Comparison of ENCODE assay signal across 1 cellular context in the genomic region with DNA sequence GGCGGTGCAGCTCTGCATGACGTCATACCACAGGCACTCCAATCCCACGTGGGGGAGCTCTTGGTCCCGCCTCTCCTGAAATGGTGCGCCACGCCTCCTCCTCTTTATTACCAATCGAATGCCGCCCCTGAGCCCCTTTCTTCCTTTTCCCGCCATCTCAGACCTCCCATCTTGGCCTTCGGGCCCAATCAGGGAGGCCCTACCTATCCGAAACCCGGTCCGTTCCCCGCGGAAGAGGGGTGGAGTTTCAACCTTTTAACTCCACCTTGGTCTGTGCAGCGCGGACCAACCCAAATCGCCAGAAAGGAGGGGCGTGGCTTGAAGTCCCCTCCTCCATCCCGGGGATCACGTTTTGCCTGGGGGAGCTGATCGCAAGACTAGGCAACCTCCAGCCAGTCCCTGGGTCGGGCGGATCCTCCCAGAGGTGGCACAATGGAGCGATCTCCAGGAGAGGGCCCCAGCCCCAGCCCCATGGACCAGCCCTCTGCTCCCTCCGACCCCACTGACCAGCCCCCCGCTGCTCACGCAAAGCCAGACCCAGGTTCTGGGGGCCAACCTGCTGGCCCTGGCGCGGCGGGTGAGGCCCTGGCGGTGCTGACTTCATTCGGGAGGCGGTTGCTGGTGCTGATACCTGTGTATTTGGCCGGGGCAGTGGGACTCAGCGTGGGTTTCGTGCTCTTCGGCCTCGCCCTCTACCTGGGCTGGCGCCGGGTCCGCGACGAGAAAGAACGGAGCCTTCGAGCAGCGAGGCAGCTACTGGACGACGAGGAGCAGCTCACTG.
TF ChIP-seq lines count a peak whose summit lies in the region.

A gene with protein sequence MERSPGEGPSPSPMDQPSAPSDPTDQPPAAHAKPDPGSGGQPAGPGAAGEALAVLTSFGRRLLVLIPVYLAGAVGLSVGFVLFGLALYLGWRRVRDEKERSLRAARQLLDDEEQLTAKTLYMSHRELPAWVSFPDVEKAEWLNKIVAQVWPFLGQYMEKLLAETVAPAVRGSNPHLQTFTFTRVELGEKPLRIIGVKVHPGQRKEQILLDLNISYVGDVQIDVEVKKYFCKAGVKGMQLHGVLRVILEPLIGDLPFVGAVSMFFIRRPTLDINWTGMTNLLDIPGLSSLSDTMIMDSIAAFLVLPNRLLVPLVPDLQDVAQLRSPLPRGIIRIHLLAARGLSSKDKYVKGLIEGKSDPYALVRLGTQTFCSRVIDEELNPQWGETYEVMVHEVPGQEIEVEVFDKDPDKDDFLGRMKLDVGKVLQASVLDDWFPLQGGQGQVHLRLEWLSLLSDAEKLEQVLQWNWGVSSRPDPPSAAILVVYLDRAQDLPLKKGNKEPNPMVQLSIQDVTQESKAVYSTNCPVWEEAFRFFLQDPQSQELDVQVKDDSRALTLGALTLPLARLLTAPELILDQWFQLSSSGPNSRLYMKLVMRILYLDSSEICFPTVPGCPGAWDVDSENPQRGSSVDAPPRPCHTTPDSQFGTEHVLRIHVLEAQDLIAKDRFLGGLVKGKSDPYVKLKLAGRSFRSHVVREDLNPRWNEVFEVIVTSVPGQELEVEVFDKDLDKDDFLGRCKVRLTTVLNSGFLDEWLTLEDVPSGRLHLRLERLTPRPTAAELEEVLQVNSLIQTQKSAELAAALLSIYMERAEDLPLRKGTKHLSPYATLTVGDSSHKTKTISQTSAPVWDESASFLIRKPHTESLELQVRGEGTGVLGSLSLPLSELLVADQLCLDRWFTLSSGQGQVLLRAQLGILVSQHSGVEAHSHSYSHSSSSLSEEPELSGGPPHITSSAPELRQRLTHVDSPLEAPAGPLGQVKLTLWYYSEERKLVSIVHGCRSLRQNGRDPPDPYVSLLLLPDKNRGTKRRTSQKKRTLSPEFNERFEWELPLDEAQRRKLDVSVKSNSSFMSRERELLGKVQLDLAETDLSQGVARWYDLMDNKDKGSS (plus strand): TSS at position 380 of the 781 bp plus-strand sequence. CDS start 53 bp downstream, at position 433.

TF ChIP-seq in H1, 55 proteins besides CTCF, POLR2A, EP300 and RAD21 (continued from another document and continues in another):
- TF ChIP-seq SIN3A (conservative IDR thresholded peaks at IDR 0.05 in 1 of 2, IDR thresholded peaks at IDR 0.05 in 1 of 2; ENCODE audit: low read depth in 1 of 2, low read length in 2 of 2) (peak in 1 of 2 experiments; percentile 88; a peak in 1 of 4 replicates), HDAC6 (IDR thresholded peaks at IDR 0.05; ENCODE audit: low read depth, low read length) (no peak), RXRA (IDR thresholded peaks at IDR 0.05; ENCODE audit: insufficient read depth, low read depth, low read length) (no peak), TAF7 (optimal IDR thresholded peaks at IDR 0.05; ENCODE audit: borderline replicate concordance, low read depth, low read length) (peak; percentile 83), RBBP5 (IDR thresholded peaks at IDR 0.05; ENCODE audit: borderline replicate concordance, low read depth, low read length) (peak; percentile 38; the same call in 1 of the 2 replicates), SP4 (IDR thresholded peaks at IDR 0.05; ENCODE audit: low read length) (peak; percentile 58), NANOG (IDR thresholded peaks at IDR 0.05; ENCODE audit: insufficient read depth, low read depth, low read length, poor library complexity, severe bottlenecking) (no peak), JUND (IDR thresholded peaks at IDR 0.05; ENCODE audit: low read length) (peak; percentile 100), BCL11A (IDR thresholded peaks at IDR 0.05; ENCODE audit: low read depth in 2 of 2, low read length in 2 of 2) (no peak), TEAD4 (IDR thresholded peaks at IDR 0.05; ENCODE audit: low read depth, low read length) (no peak), HDAC2 (IDR thresholded peaks at IDR 0.05; ENCODE audit: borderline replicate concordance in 1 of 2, low read depth in 2 of 2, low read length in 2 of 2) (no peak), YY1 (IDR thresholded peaks at IDR 0.05; ENCODE audit: low read depth, low read length) (peak; percentile 68; the same call in 1 of the 2 replicates), KDM5A (IDR thresholded peaks at IDR 0.05; ENCODE audit: low read length) (no peak), ZNF274 (IDR thresholded peaks at IDR 0.05; ENCODE audit: borderline replicate concordance, extremely low read depth, low read length) (no peak), CHD2 (IDR thresholded peaks at IDR 0.05; ENCODE audit: low read length) (no peak), ASH2L (IDR thresholded peaks at IDR 0.05; ENCODE audit: low read length) (no peak), MAFK (IDR thresholded peaks at IDR 0.05; ENCODE audit: low read depth, low read length) (no peak), RFX5 (IDR thresholded peaks at IDR 0.05; ENCODE audit: borderline replicate concordance, low read depth, low read length) (no peak), SAP30 (IDR thresholded peaks at IDR 0.05; ENCODE audit: insufficient read depth, insufficient replicate concordance, low read length) (no peak), PHF8 (conservative IDR thresholded peaks at IDR 0.05; ENCODE audit: low read depth, low read length) (peak; percentile 76), POLR2AphosphoS5 (IDR thresholded peaks at IDR 0.05; ENCODE audit: low read depth, low read length) (peak; percentile 92), SIX5 (IDR thresholded peaks at IDR 0.05; ENCODE audit: low read depth, low read length) (no peak), KDM1A (IDR thresholded peaks at IDR 0.05; ENCODE audit: borderline replicate concordance, low read length) (no peak), BRCA1 (IDR thresholded peaks at IDR 0.05; ENCODE audit: low read depth, low read length) (no peak), FOSL1 (IDR thresholded peaks at IDR 0.05; ENCODE audit: insufficient read depth, low read depth, low read length) (no peak), EZH2 (IDR thresholded peaks at IDR 0.05; ENCODE audit: low read depth, low read length, severe bottlenecking) (no peak), POU5F1 (IDR thresholded peaks at IDR 0.05; ENCODE audit: low read depth, low read length) (no peak), BACH1 (IDR thresholded peaks at IDR 0.05; ENCODE audit: low read length) (no peak), SUZ12 (IDR thresholded peaks at IDR 0.05; ENCODE audit: low read length) (no peak), SIRT6 (IDR thresholded peaks at IDR 0.05; ENCODE audit: low read length) (no peak), CREB1 (IDR thresholded peaks at IDR 0.05) (peak; percentile 91), CTBP2 (IDR thresholded peaks at IDR 0.05; ENCODE audit: borderline replicate concordance, insufficient read depth, insufficient read length, low read length) (no peak), CBX8 (IDR thresholded peaks at IDR 0.05; ENCODE audit: borderline replicate concordance, low read depth, low read length) (no peak), SP1 (IDR thresholded peaks at IDR 0.05; ENCODE audit: low read depth, low read length) (0 out of 2 replicates have a peak, but pooled peaks have one; percentile 7), JUN (IDR thresholded peaks at IDR 0.05; ENCODE audit: low read depth, low read length) (peak; percentile 92), CEBPB (IDR thresholded peaks at IDR 0.05; ENCODE audit: low read depth, low read length) (0 out of 2 replicates have a peak, but pooled peaks have one; percentile 35), GABPA (IDR thresholded peaks at IDR 0.05; ENCODE audit: borderline replicate concordance, insufficient read depth, low read length) (no peak), SRF (IDR thresholded peaks at IDR 0.05; ENCODE audit: low read depth, low read length) (no peak), GTF2F1 (IDR thresholded peaks at IDR 0.05; ENCODE audit: borderline replicate concordance, low read depth, low read length) (no peak), CBX5 (IDR thresholded peaks at IDR 0.05; ENCODE audit: low read depth, low read length) (no peak), RNF2 (IDR thresholded peaks at IDR 0.05; ENCODE audit: borderline replicate concordance, low read depth, low read length, missing control alignments, poor library complexity, severe bottlenecking) (no peak)
- TF ChIP-seq, protein P1, sequence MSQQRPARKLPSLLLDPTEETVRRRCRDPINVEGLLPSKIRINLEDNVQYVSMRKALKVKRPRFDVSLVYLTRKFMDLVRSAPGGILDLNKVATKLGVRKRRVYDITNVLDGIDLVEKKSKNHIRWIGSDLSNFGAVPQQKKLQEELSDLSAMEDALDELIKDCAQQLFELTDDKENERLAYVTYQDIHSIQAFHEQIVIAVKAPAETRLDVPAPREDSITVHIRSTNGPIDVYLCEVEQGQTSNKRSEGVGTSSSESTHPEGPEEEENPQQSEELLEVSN (IDR thresholded peaks at IDR 0.05), result peak; percentile 65
- TF ChIP-seq, protein P2, sequence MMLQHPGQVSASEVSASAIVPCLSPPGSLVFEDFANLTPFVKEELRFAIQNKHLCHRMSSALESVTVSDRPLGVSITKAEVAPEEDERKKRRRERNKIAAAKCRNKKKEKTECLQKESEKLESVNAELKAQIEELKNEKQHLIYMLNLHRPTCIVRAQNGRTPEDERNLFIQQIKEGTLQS (IDR thresholded peaks at IDR 0.05; ENCODE audit: insufficient read depth, low read depth, low read length), result no peak
- TF ChIP-seq, protein P3, sequence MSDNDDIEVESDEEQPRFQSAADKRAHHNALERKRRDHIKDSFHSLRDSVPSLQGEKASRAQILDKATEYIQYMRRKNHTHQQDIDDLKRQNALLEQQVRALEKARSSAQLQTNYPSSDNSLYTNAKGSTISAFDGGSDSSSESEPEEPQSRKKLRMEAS (IDR thresholded peaks at IDR 0.05), result peak; percentile 70
- TF ChIP-seq, protein P4, sequence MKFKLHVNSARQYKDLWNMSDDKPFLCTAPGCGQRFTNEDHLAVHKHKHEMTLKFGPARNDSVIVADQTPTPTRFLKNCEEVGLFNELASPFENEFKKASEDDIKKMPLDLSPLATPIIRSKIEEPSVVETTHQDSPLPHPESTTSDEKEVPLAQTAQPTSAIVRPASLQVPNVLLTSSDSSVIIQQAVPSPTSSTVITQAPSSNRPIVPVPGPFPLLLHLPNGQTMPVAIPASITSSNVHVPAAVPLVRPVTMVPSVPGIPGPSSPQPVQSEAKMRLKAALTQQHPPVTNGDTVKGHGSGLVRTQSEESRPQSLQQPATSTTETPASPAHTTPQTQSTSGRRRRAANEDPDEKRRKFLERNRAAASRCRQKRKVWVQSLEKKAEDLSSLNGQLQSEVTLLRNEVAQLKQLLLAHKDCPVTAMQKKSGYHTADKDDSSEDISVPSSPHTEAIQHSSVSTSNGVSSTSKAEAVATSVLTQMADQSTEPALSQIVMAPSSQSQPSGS (IDR thresholded peaks at IDR 0.05; ENCODE audit: low read length), result peak; percentile 98
- TF ChIP-seq, protein P5, sequence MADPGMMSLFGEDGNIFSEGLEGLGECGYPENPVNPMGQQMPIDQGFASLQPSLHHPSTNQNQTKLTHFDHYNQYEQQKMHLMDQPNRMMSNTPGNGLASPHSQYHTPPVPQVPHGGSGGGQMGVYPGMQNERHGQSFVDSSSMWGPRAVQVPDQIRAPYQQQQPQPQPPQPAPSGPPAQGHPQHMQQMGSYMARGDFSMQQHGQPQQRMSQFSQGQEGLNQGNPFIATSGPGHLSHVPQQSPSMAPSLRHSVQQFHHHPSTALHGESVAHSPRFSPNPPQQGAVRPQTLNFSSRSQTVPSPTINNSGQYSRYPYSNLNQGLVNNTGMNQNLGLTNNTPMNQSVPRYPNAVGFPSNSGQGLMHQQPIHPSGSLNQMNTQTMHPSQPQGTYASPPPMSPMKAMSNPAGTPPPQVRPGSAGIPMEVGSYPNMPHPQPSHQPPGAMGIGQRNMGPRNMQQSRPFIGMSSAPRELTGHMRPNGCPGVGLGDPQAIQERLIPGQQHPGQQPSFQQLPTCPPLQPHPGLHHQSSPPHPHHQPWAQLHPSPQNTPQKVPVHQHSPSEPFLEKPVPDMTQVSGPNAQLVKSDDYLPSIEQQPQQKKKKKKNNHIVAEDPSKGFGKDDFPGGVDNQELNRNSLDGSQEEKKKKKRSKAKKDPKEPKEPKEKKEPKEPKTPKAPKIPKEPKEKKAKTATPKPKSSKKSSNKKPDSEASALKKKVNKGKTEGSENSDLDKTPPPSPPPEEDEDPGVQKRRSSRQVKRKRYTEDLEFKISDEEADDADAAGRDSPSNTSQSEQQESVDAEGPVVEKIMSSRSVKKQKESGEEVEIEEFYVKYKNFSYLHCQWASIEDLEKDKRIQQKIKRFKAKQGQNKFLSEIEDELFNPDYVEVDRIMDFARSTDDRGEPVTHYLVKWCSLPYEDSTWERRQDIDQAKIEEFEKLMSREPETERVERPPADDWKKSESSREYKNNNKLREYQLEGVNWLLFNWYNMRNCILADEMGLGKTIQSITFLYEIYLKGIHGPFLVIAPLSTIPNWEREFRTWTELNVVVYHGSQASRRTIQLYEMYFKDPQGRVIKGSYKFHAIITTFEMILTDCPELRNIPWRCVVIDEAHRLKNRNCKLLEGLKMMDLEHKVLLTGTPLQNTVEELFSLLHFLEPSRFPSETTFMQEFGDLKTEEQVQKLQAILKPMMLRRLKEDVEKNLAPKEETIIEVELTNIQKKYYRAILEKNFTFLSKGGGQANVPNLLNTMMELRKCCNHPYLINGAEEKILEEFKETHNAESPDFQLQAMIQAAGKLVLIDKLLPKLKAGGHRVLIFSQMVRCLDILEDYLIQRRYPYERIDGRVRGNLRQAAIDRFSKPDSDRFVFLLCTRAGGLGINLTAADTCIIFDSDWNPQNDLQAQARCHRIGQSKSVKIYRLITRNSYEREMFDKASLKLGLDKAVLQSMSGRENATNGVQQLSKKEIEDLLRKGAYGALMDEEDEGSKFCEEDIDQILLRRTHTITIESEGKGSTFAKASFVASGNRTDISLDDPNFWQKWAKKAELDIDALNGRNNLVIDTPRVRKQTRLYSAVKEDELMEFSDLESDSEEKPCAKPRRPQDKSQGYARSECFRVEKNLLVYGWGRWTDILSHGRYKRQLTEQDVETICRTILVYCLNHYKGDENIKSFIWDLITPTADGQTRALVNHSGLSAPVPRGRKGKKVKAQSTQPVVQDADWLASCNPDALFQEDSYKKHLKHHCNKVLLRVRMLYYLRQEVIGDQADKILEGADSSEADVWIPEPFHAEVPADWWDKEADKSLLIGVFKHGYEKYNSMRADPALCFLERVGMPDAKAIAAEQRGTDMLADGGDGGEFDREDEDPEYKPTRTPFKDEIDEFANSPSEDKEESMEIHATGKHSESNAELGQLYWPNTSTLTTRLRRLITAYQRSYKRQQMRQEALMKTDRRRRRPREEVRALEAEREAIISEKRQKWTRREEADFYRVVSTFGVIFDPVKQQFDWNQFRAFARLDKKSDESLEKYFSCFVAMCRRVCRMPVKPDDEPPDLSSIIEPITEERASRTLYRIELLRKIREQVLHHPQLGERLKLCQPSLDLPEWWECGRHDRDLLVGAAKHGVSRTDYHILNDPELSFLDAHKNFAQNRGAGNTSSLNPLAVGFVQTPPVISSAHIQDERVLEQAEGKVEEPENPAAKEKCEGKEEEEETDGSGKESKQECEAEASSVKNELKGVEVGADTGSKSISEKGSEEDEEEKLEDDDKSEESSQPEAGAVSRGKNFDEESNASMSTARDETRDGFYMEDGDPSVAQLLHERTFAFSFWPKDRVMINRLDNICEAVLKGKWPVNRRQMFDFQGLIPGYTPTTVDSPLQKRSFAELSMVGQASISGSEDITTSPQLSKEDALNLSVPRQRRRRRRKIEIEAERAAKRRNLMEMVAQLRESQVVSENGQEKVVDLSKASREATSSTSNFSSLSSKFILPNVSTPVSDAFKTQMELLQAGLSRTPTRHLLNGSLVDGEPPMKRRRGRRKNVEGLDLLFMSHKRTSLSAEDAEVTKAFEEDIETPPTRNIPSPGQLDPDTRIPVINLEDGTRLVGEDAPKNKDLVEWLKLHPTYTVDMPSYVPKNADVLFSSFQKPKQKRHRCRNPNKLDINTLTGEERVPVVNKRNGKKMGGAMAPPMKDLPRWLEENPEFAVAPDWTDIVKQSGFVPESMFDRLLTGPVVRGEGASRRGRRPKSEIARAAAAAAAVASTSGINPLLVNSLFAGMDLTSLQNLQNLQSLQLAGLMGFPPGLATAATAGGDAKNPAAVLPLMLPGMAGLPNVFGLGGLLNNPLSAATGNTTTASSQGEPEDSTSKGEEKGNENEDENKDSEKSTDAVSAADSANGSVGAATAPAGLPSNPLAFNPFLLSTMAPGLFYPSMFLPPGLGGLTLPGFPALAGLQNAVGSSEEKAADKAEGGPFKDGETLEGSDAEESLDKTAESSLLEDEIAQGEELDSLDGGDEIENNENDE (IDR thresholded peaks at IDR 0.05; ENCODE audit: insufficient replicate concordance, low read length), result no peak
